Comparison of ENCODE assay signal across 12 cellular contexts in the genomic region with DNA sequence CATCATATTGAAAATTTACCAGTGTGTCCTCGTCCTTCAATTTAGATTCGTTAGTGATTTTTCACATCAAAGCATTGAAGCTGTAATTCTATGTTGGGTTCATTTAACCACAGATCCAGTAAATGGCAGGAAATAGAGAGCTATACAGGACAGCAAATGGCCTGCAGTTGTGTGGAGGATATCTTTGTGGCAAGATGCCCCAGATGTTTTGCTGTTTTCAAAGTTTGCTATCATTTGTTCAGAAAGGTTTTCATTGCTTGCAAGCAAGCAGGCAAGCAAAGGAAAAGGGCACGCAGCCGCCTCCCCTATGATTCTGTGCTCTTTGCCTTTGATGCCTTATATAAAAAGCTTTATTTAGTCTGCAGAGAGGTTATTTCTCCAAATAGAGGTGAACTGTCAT.
DNase-seq lines count a peak whose midpoint lies in the region; ATAC-seq and TF ChIP-seq lines count a peak whose summit lies in the region.
"Had no signal": no experiment of that assay in that cellular context is flagged by ENCODE, and none has a peak within 500 bp of the region (broad histone marks: within the 10 kb centered on the region; RNA-seq: fewer than 3 reads in every experiment).

No MANE protein-coding gene starts in this region.

- CTCF ChIA-PET in activated CD4-positive, alpha-beta T cell treated with anti-CD3 and anti-CD28 coated beads for 36 hours (lab: Charles Lee), result interaction anchor here (1.1 kb wide), 1 partner anchor 129 kb away, joined by 3 read pairs; no protein-coding TSS in a partner anchor
- CTCF ChIA-PET in WTC11 (lab: Charles Lee), result no interaction called here

- H3K27ac ChIP-seq in gastroesophageal sphincter (peak overlapping the region in 3 of 4 donors; percentile 4 to 56 (median 41)), spleen (peak overlapping the region; percentile 64 to 89 (median 84))

- DNase-seq in activated CD4-positive, alpha-beta T cell treated with anti-CD3 and anti-CD28 coated beads for 36 hours, result no peak
- no peak for DNase-seq in activated CD4-positive, alpha-beta T cell treated with anti-CD3 and anti-CD28 coated beads for 48 hours
- DNase-seq in WTC11 (ENCODE audit: low spot score) (no peak), spleen (no peak), C1 segment of cervical spinal cord (lab: John Stamatoyannopoulos, UW) (no peak), NCI-H2081 (lab: John Stamatoyannopoulos, UW) (no peak)
- DNase-seq: 8988T, activated gamma-delta T cell treated with Interleukin-2 at 50 U/mL for 16 hours, GDM1, NCI-H1105 treated with DMSO at 0.1 percent for 48 hours had no signal

- H3K36me3 Mint-ChIP-seq in activated CD4-positive, alpha-beta T cell treated with anti-CD3 and anti-CD28 coated beads for 36 hours (ENCODE audit: low read depth), result peaks cover 13% of the 10 kb centered on the region
- H3K36me3 Mint-ChIP-seq in WTC11, result peaks cover 4% of the 10 kb centered on the region

- 38 to 78% methylated on average over 4 of the region's 4 CpGs for WGBS in gastroesophageal sphincter (ENCODE audit: low coverage in 1 of 2), 2 donors
- 31 to 46% (median 38%) methylated on average over 4 of the region's 4 CpGs for WGBS in spleen, 5 donors

- intact Hi-C loops in activated CD4-positive, alpha-beta T cell treated with anti-CD3 and anti-CD28 coated beads for 36 hours (cut with DNase I, micrococcal nuclease), result loop anchor here in 1 of 2 experiments (2.0 to 5.0 kb wide), 5 partner anchors 13 to 219 kb away; no protein-coding TSS in a partner anchor
- intact Hi-C loops in spleen (cut with DNase I; ENCODE audit: low total_unique reads), result no loop called here

- ATAC-seq in activated CD4-positive, alpha-beta T cell treated with anti-CD3 and anti-CD28 coated beads for 36 hours, result no peak
- ATAC-seq in WTC11 (no peak), gastroesophageal sphincter (no peak), HG02885 (IDR thresholded peaks at IDR 0.05; ENCODE audit: poor library complexity, unreplicated experiment) (no peak)

- H3K4me3 Mint-ChIP-seq in activated CD4-positive, alpha-beta T cell treated with anti-CD3 and anti-CD28 coated beads for 36 hours, result peak overlapping the region; percentile 60
- no peak overlapping the region for H3K4me3 Mint-ChIP-seq in WTC11

- H3K9me3 ChIP-seq in gastroesophageal sphincter (no peaks in the 10 kb centered on the region), spleen (no peaks in the 10 kb centered on the region)

- TF ChIP-seq POLR2A in gastroesophageal sphincter (IDR thresholded peaks at IDR 0.05) (no peak), spleen (IDR thresholded peaks at IDR 0.05) (no peak)

- no peak overlapping the region for H3K4me3 ChIP-seq in gastroesophageal sphincter
- H3K4me3 ChIP-seq in spleen, result peak overlapping the region in 2 of 8 donors; percentile 3 to 52

- H3K27me3 Mint-ChIP-seq in activated CD4-positive, alpha-beta T cell treated with anti-CD3 and anti-CD28 coated beads for 36 hours, result no peaks in the 10 kb centered on the region
- H3K27me3 Mint-ChIP-seq in WTC11 (ENCODE audit: low read depth), result no peaks in the 10 kb centered on the region

- H3K27me3 ChIP-seq in gastroesophageal sphincter (no peaks in the 10 kb centered on the region), spleen (replicated peaks in 1 of 7) (no peaks in the 10 kb centered on the region)

- H3K4me1 ChIP-seq in gastroesophageal sphincter, result peaks cover 0 to 64% (median 16%) of the 10 kb centered on the region in 3 donors
- peaks cover 62 to 100% (median 88%) of the 10 kb centered on the region in 6 donors for H3K4me1 ChIP-seq in spleen

- no peak for TF ChIP-seq CTCF in WTC11 (IDR thresholded peaks at IDR 0.05)
- TF ChIP-seq CTCF in gastroesophageal sphincter (IDR thresholded peaks at IDR 0.05), result no peak
- no peak for TF ChIP-seq CTCF in spleen (IDR thresholded peaks at IDR 0.05 in 8 of 11, conservative IDR thresholded peaks at IDR 0.05 in 3 of 11)

- H3K36me3 ChIP-seq in gastroesophageal sphincter, result no peaks in the 10 kb centered on the region
- peaks cover 0 to 8% (median 0%) of the 10 kb centered on the region in 6 donors for H3K36me3 ChIP-seq in spleen

- peaks cover 7% of the 10 kb centered on the region for H3K9me3 Mint-ChIP-seq in activated CD4-positive, alpha-beta T cell treated with anti-CD3 and anti-CD28 coated beads for 36 hours (ENCODE audit: low read depth)
- peaks cover 9% of the 10 kb centered on the region for H3K9me3 Mint-ChIP-seq in WTC11

- peaks cover 82% of the 10 kb centered on the region for H3K4me1 Mint-ChIP-seq in activated CD4-positive, alpha-beta T cell treated with anti-CD3 and anti-CD28 coated beads for 36 hours
- peaks cover 62% of the 10 kb centered on the region for H3K4me1 Mint-ChIP-seq in WTC11

- POLR2A ChIA-PET in activated CD4-positive, alpha-beta T cell treated with anti-CD3 and anti-CD28 coated beads for 36 hours (lab: Charles Lee), result no interaction called here
- POLR2A ChIA-PET in WTC11 (lab: Charles Lee), result no interaction called here

- H3K27ac Mint-ChIP-seq in activated CD4-positive, alpha-beta T cell treated with anti-CD3 and anti-CD28 coated beads for 36 hours, result peak overlapping the region; percentile 91
- H3K27ac Mint-ChIP-seq in WTC11, result peak overlapping the region; percentile 43

- TF ChIP-seq EP300 in gastroesophageal sphincter (IDR thresholded peaks at IDR 0.05), result no peak

TF ChIP-seq in WTC11, 78 proteins besides CTCF, POLR2A, EP300 and RAD21 (continues in another document):
- TF ChIP-seq, protein P1, sequence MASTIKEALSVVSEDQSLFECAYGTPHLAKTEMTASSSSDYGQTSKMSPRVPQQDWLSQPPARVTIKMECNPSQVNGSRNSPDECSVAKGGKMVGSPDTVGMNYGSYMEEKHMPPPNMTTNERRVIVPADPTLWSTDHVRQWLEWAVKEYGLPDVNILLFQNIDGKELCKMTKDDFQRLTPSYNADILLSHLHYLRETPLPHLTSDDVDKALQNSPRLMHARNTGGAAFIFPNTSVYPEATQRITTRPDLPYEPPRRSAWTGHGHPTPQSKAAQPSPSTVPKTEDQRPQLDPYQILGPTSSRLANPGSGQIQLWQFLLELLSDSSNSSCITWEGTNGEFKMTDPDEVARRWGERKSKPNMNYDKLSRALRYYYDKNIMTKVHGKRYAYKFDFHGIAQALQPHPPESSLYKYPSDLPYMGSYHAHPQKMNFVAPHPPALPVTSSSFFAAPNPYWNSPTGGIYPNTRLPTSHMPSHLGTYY (CRISPR knock-in tag; IDR thresholded peaks at IDR 0.05), result no peak
- no peak for TF ChIP-seq ZNF423 (CRISPR knock-in tag; IDR thresholded peaks at IDR 0.05)
- TF ChIP-seq, protein P2, sequence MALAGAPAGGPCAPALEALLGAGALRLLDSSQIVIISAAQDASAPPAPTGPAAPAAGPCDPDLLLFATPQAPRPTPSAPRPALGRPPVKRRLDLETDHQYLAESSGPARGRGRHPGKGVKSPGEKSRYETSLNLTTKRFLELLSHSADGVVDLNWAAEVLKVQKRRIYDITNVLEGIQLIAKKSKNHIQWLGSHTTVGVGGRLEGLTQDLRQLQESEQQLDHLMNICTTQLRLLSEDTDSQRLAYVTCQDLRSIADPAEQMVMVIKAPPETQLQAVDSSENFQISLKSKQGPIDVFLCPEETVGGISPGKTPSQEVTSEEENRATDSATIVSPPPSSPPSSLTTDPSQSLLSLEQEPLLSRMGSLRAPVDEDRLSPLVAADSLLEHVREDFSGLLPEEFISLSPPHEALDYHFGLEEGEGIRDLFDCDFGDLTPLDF (CRISPR knock-in tag; IDR thresholded peaks at IDR 0.05), result no peak
- TF ChIP-seq RELA (CRISPR knock-in tag; IDR thresholded peaks at IDR 0.05; ENCODE audit: borderline replicate concordance), result no peak
- TF ChIP-seq, protein P3, sequence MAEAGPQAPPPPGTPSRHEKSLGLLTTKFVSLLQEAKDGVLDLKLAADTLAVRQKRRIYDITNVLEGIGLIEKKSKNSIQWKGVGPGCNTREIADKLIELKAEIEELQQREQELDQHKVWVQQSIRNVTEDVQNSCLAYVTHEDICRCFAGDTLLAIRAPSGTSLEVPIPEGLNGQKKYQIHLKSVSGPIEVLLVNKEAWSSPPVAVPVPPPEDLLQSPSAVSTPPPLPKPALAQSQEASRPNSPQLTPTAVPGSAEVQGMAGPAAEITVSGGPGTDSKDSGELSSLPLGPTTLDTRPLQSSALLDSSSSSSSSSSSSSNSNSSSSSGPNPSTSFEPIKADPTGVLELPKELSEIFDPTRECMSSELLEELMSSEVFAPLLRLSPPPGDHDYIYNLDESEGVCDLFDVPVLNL (CRISPR knock-in tag; IDR thresholded peaks at IDR 0.05; ENCODE audit: borderline replicate concordance, low read depth), result no peak
- TF ChIP-seq TEAD1 (CRISPR knock-in tag; IDR thresholded peaks at IDR 0.05), result no peak
- no peak for TF ChIP-seq CBFB (CRISPR knock-in tag; IDR thresholded peaks at IDR 0.05; ENCODE audit: low read depth)
- TF ChIP-seq, protein P4, sequence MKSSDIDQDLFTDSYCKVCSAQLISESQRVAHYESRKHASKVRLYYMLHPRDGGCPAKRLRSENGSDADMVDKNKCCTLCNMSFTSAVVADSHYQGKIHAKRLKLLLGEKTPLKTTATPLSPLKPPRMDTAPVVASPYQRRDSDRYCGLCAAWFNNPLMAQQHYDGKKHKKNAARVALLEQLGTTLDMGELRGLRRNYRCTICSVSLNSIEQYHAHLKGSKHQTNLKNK (CRISPR knock-in tag; IDR thresholded peaks at IDR 0.05), result no peak
- TF ChIP-seq OVOL2 (CRISPR knock-in tag; IDR thresholded peaks at IDR 0.05; ENCODE audit: borderline replicate concordance), result no peak
- no peak for TF ChIP-seq CREM (CRISPR knock-in tag; IDR thresholded peaks at IDR 0.05)
- TF ChIP-seq, protein P5, sequence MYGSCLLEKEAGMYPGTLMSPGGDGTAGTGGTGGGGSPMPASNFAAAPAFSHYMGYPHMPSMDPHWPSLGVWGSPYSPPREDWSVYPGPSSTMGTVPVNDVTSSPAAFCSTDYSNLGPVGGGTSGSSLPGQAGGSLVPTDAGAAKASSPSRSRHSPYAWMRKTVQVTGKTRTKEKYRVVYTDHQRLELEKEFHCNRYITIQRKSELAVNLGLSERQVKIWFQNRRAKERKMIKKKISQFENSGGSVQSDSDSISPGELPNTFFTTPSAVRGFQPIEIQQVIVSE (CRISPR knock-in tag; IDR thresholded peaks at IDR 0.05; ENCODE audit: borderline replicate concordance), result no peak
